Comparison of ENCODE assay signal across 9 cellular contexts in the genomic region with DNA sequence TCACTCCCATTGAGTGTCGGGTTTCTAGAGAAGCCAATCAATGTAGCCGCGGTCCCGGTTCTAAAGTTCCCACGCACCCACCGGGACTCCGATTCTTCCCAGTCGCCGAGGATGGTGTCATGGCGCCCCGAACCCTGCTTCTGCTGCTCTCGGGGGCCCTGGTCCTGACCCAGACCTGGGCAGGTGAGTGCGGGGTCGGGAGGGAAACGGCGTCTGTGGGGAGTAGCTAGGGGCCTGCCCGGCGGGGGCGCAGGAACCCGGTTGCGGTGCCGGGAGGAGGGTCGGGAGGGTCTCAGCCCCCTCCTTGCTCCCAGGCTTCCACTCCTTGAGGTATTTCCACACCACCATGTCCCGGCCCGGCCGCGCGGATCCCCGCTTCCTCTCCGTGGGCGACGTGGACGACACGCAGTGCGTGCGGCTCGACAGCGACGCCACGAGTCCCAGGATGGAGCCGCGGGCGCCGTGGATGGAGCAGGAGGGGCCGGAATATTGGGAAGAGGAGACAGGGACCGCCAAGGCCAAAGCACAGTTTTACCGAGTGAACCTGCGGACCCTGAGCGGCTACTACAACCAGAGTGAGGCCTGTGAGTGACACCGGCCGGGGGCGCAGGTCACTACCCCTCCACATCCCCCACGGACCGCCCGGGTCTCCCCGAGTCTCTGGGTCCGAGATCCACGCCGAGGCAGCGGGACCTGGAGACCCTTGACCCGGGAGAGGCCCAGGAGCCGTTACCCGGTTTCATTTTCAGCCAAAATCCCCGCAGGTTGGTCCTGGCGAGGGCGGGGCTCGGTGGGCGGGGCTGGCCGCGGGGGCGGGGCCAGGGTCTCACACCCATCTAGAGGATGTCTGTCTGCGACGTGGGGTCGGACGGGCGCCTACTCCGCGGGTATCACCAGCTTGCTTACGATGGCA. TPM values are rescaled to one million over a fixed set of nuclear protein-coding genes. Genes with fewer than 3 reads are reported as not detected.
A peak's percentile ranks its signal among the peaks of the same experiment; 100 is the strongest.
DNase-seq lines count a peak whose midpoint lies in the region; ATAC-seq and TF ChIP-seq lines count a peak whose summit lies in the region.
"Had no signal": no experiment of that assay in that cellular context is flagged by ENCODE, and none has a peak within 500 bp of the region (broad histone marks: within the 10 kb centered on the region; RNA-seq: fewer than 3 reads in every experiment).

No MANE protein-coding gene starts in this region.

- peaks cover 8% of the 10 kb centered on the region for H3K4me1 ChIP-seq in muscle layer of colon (ENCODE audit: insufficient read depth, low read length)

- DNase-seq in ACHN (peak; percentile 10), epithelial cell of proximal tubule (ENCODE audit: low read depth) (no peak), NCI-H2029 (lab: John Stamatoyannopoulos, UW) (no peak)
- peak; percentile 84 for DNase-seq in activated CD8-positive, alpha-beta memory T cell treated with anti-CD3 and anti-CD28 coated beads, Interleukin-2, amount 50 U/mL, for 48 hours
- DNase-seq in stimulated activated CD8-positive, alpha-beta memory T cell treated with anti-CD3 and anti-CD28 coated beads, Interleukin-4, amount 100 ng/mL, for 48 hours, result peak; percentile 81

- peak; percentile 52 for TF ChIP-seq CTCF in epithelial cell of proximal tubule (conservative IDR thresholded peaks at IDR 0.05; ENCODE audit: low read depth, low read length)

- H3K27ac ChIP-seq in muscle layer of colon (ENCODE audit: low read depth, low read length), result no peak overlapping the region

- H3K9ac ChIP-seq in muscle layer of colon (ENCODE audit: low read length), result no peak overlapping the region

- H3K9me3 ChIP-seq in muscle layer of colon (ENCODE audit: low read length), result no peaks in the 10 kb centered on the region

- in situ Hi-C loops in ACHN (cut with HindIII; ENCODE audit: low pct_ligation_motif_present, low pct_unique_long_range_greater_than_20kb, low sequenced_read_pairs), result no loop called here

- H3K4me3 ChIP-seq in epithelial cell of proximal tubule (ENCODE audit: low read depth, low read length) (peak overlapping the region; percentile 70), muscle layer of colon (ENCODE audit: low read depth in 1 of 2, low read length in 2 of 2) (peak overlapping the region; percentile 59 to 76)

- H3K27me3 ChIP-seq in muscle layer of colon (ENCODE audit: control insufficient read depth in 1 of 2, insufficient read depth in 2 of 2, low read length in 2 of 2), result peaks cover 0 to 20% of the 10 kb centered on the region in 2 donors

- ATAC-seq in HG02885 (IDR thresholded peaks at IDR 0.05; ENCODE audit: poor library complexity, unreplicated experiment) (peak; percentile 56), GM21526 (IDR thresholded peaks at IDR 0.05; ENCODE audit: low FRiP score, unreplicated experiment) (no peak)

- no peaks in the 10 kb centered on the region for H3K36me3 ChIP-seq in muscle layer of colon (ENCODE audit: insufficient read depth, low read length)

RNA-seq across cellular contexts. Expression of gene HLA-G, which starts 35.2 kb away (rescaled TPM):
- 0.46 and 0.94 TPM in 2 replicates for total RNA-seq in epithelial cell of proximal tubule
- total RNA-seq: temporal lobe had no signal

Comparison
In these comparisons a context has a peak if more than half of its experiments do, and no peak if none do; other contexts are left out.
1. DNase-seq: peak in ACHN (single experiment), activated CD8-positive, alpha-beta memory T cell treated with anti-CD3 and anti-CD28 coated beads, Interleukin-2, amount 50 U/mL, for 48 hours (single experiment) and stimulated activated CD8-positive, alpha-beta memory T cell treated with anti-CD3 and anti-CD28 coated beads, Interleukin-4, amount 100 ng/mL, for 48 hours (single experiment); none in epithelial cell of proximal tubule (single experiment) and NCI-H2029 (single experiment).